Comparison of ENCODE assay signal across 9 cellular contexts in the genomic region with DNA sequence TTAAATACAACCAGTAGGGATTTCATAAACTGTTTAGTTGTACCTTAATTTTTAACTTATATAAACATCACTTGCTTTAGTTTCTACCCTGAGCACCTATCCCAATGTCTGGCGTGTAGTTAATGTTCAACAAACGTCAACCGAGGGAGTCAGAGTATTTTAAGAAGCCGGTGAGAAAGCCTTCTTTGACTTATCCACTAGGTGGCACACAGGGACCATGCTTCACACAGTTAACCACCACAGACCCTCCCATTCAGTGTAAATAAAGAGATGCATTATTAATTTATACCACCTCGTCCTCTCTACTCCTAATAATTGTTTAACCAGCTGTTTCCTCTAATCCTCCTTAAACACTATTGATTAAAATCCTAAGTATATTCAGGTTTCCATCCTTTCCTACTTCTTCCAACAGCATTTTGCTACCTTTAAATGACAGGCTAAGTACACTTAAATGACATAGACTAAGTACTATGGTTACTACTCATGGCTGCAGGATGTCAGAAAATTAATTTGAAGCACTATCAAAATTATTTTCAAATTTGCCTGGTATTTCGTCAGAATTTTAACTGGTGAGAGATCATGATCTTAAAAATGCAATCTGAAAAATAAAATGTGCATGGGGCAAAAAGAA. TPM values are rescaled to one million over a fixed set of nuclear protein-coding genes. Genes with fewer than 3 reads are reported as not detected.
DNase-seq lines count a peak whose midpoint lies in the region; ATAC-seq and TF ChIP-seq lines count a peak whose summit lies in the region.
"Had no signal": no experiment of that assay in that cellular context is flagged by ENCODE, and none has a peak within 500 bp of the region (broad histone marks: within the 10 kb centered on the region; RNA-seq: fewer than 3 reads in every experiment).

No MANE protein-coding gene starts in this region.

- TF ChIP-seq CTCF in CD14-positive monocyte (IDR thresholded peaks at IDR 0.05), result peak; percentile 82
- TF ChIP-seq CTCF in epithelial cell of esophagus (IDR thresholded peaks at IDR 0.05; ENCODE audit: insufficient read depth, low read depth, low read length, missing control alignments), result peak; percentile 89

- peaks cover 42 to 54% (median 51%) of the 10 kb centered on the region in 3 donors for H3K27me3 Mint-ChIP-seq in CD14-positive monocyte (ENCODE audit: low read depth in 3 of 3)

- H3K4me3 ChIP-seq in epithelial cell of esophagus (ENCODE audit: low read length), result no peak overlapping the region

- no peak overlapping the region for H3K4me3 Mint-ChIP-seq in CD14-positive monocyte

- ATAC-seq in GM18858 (IDR thresholded peaks at IDR 0.05; ENCODE audit: unreplicated experiment) (peak; percentile 81), HG02938 (IDR thresholded peaks at IDR 0.05; ENCODE audit: unreplicated experiment) (peak; percentile 92)

- DNase-seq in CD14-positive monocyte (ENCODE audit: low spot score) (no peak), NCI-H1092 treated with DMSO at 0.1 percent for 48 hours (lab: John Stamatoyannopoulos, UW) (peak; percentile 34), SK-MEL-5 (ENCODE audit: low read depth, low spot score) (peak; percentile 86), epithelial cell of esophagus (ENCODE audit: low read depth) (peak; percentile 69), mucosa of gallbladder (ENCODE audit: low spot score) (peak; percentile 35), NCI-H1048 (lab: John Stamatoyannopoulos, UW) (no peak)

- intact Hi-C loops in CD14-positive monocyte (cut with micrococcal nuclease), result no loop called here

- H3K27ac Mint-ChIP-seq in CD14-positive monocyte, result peak overlapping the region in 1 of 7 donors; percentile 7

- in situ Hi-C loops in SK-MEL-5 (cut with HindIII; ENCODE audit: low pct_unique_long_range_greater_than_20kb, low sequenced_read_pairs), result no loop called here

- no peaks in the 10 kb centered on the region for H3K36me3 Mint-ChIP-seq in CD14-positive monocyte

- H3K9me3 Mint-ChIP-seq in CD14-positive monocyte, result peaks cover 0 to 6% (median 2%) of the 10 kb centered on the region in 7 donors

- H3K4me1 Mint-ChIP-seq in CD14-positive monocyte, result peaks cover 10% of the 10 kb centered on the region

RNA-seq across cellular contexts. Expression of gene HAPLN1, which starts 2.3 kb away (rescaled TPM):
- polyA plus RNA-seq in CD14-positive monocyte, result not detected
- not detected in 2 replicates for total RNA-seq in SK-MEL-5 (2014; rRNA removed; shearing (Covaris generic))
- not detected in 2 replicates for polyA plus RNA-seq in SK-MEL-5 (2015; cell fraction: cytosol; rRNA removed)
- polyA plus RNA-seq in SK-MEL-5 (2015; cell fraction: nucleus; rRNA removed), result not detected in 2 replicates
- total RNA-seq in mucosa of gallbladder, result 0.58 TPM
- total RNA-seq: T-helper 1 cell treated with Interleukin-12 subunit alpha and Interleukin-12 subunit beta and Interleukin-4 antibody, amounts not matched to agents 30 ng/mL and 1 ng/mL, for 36 hours had no signal

Comparison
In these comparisons a context has a peak if more than half of its experiments do, and no peak if none do; other contexts are left out.
1. DNase-seq: peak in NCI-H1092 treated with DMSO at 0.1 percent for 48 hours (single experiment), SK-MEL-5 (single experiment), epithelial cell of esophagus (single experiment) and mucosa of gallbladder (single experiment); none in CD14-positive monocyte (single experiment) and NCI-H1048 (single experiment).